In the genomic region with DNA sequence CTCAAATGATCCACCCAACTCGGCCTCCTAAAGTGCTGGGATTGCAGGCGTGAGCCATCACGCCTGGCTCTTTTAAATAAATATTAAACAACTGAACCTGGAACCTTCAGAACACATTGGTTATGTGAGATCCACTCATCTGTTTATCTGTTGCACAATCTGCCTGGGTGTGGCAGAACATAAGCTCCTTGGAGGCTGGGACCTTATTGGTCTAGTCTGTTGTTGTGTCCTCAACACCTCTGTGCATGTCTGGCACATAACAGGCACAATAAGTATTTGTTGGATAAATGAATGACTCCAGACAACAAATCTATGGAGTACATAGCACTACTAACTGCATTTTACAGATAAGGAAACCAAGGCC, we compare ENCODE assay signal across 12 cellular contexts.
A peak's percentile ranks its signal among the peaks of the same experiment; 100 is the strongest.
DNase-seq lines count a peak whose midpoint lies in the region; ATAC-seq and TF ChIP-seq lines count a peak whose summit lies in the region.
"Had no signal": no experiment of that assay in that cellular context is flagged by ENCODE, and none has a peak within 500 bp of the region (broad histone marks: within the 10 kb centered on the region; RNA-seq: fewer than 3 reads in every experiment).

No MANE protein-coding gene starts in this region.

- H3K9me3 ChIP-seq in mucosa of stomach (ENCODE audit: control insufficient read depth, low read length): no peaks in the 10 kb centered on the region
- H3K9me3 ChIP-seq: uterus had no signal

- H3K4me3 ChIP-seq in AG10803 (ENCODE audit: low read length): no peak overlapping the region
- H3K4me3 ChIP-seq in epithelial cell of esophagus (ENCODE audit: low read length): no peak overlapping the region
- H3K4me3 ChIP-seq in mucosa of stomach (ENCODE audit: low read length): no peak overlapping the region
- H3K4me3 ChIP-seq: uterus had no signal

- DNase-seq in AG10803 (ENCODE audit: low read depth): peak; percentile 44
- peak; percentile 54 for DNase-seq in NCI-H2196 treated with DMSO at 0.1 percent for 48 hours (lab: John Stamatoyannopoulos, UW; ENCODE audit: unreplicated experiment)
- DNase-seq in epithelial cell of esophagus (ENCODE audit: low read depth): peak; percentile 95
- no peak for DNase-seq in activated T-cell treated with anti-CD3 and anti-CD28 coated beads, Interleukin-2, amount 50 U/mL, for 1 hour
- no peak for DNase-seq in NCI-H1694 treated with DMSO at 0.1 percent for 48 hours (lab: John Stamatoyannopoulos, UW)
- DNase-seq in superior temporal gyrus (ENCODE audit: extremely low spot score): no peak
- DNase-seq: NCI-H226; stimulated activated CD8-positive, alpha-beta memory T cell treated with anti-CD3 and anti-CD28 coated beads, Interleukin-4, amount 100 ng/mL, for 48 hours; T-helper 2 cell; uterus had no signal

- peaks cover 39% of the 10 kb centered on the region for H3K4me1 ChIP-seq in mucosa of stomach (ENCODE audit: control insufficient read depth, insufficient read depth, low read length)
- H3K4me1 ChIP-seq: uterus had no signal

- no peaks in the 10 kb centered on the region for H3K36me3 ChIP-seq in mucosa of stomach (ENCODE audit: control insufficient read depth, insufficient read depth, low read length)
- H3K36me3 ChIP-seq: uterus had no signal

- peak overlapping the region; percentile 26 for H3K9ac ChIP-seq in mucosa of stomach (ENCODE audit: low read length)

- TF ChIP-seq CTCF in AG10803 (conservative IDR thresholded peaks at IDR 0.05; ENCODE audit: low read length) (no peak), epithelial cell of esophagus (IDR thresholded peaks at IDR 0.05; ENCODE audit: insufficient read depth, low read depth, low read length, missing control alignments) (no peak)

- no peaks in the 10 kb centered on the region for H3K27me3 ChIP-seq in mucosa of stomach (ENCODE audit: control insufficient read depth, insufficient read depth, low read length)
- H3K27me3 ChIP-seq: uterus had no signal

- ATAC-seq in HG02623 (IDR thresholded peaks at IDR 0.05; ENCODE audit: unreplicated experiment): no peak

Comparison
In these comparisons a context has a peak if more than half of its experiments do, and no peak if none do; other contexts are left out.
1. DNase-seq: peak in AG10803 (single experiment), NCI-H2196 treated with DMSO at 0.1 percent for 48 hours (single experiment) and epithelial cell of esophagus (single experiment); none in activated T-cell treated with anti-CD3 and anti-CD28 coated beads, Interleukin-2, amount 50 U/mL, for 1 hour (single experiment), NCI-H1694 treated with DMSO at 0.1 percent for 48 hours (single experiment) and superior temporal gyrus (single experiment).